In genomic region chr13:47499358-47500150, GRCh38 we compare ENCODE assay signal across 15 cellular contexts.
DNase-seq lines count a peak whose midpoint lies in the region; FAIRE-seq and TF ChIP-seq lines count a peak whose summit lies in the region.
"Had no signal": no experiment of that assay in that cellular context is flagged by ENCODE, and none has a peak within 500 bp of the region (broad histone marks: within the 10 kb centered on the region; RNA-seq: fewer than 3 reads in every experiment).

No MANE protein-coding gene starts in this region.

- H3K4me3 ChIP-seq in fibroblast of villous mesenchyme (ENCODE audit: low read depth, low read length) = no peak overlapping the region
- no peak overlapping the region for H3K4me3 ChIP-seq in H7 (ENCODE audit: insufficient read depth, low read depth, low read length)
- H3K4me3 ChIP-seq: right lobe of liver had no signal

- TF ChIP-seq CTCF in HFFc6 (IDR thresholded peaks at IDR 0.05) (no peak), fibroblast of villous mesenchyme (IDR thresholded peaks at IDR 0.05; ENCODE audit: insufficient read depth, low read depth, low read length) (no peak)

- no peaks in the 10 kb centered on the region for H3K36me3 ChIP-seq in H7 (replicated peaks; ENCODE audit: control insufficient read depth, insufficient read depth, low read length)
- H3K36me3 ChIP-seq: right lobe of liver had no signal

- peak overlapping the region; percentile 68 for H3K4me3 Mint-ChIP-seq in HFFc6
- H3K4me3 Mint-ChIP-seq in activated naive CD8-positive, alpha-beta T cell treated with anti-CD3 and anti-CD28 coated beads for 36 hours = no peak overlapping the region
- H3K4me3 Mint-ChIP-seq: activated CD4-positive, alpha-beta T cell treated with anti-CD3 and anti-CD28 coated beads, Interleukin-2, amount 10 ng/mL, durations not matched to agents 24 days and 14 days had no signal

- peak overlapping the region; percentile 84 for H3K27ac Mint-ChIP-seq in HFFc6
- H3K27ac Mint-ChIP-seq in activated naive CD8-positive, alpha-beta T cell treated with anti-CD3 and anti-CD28 coated beads for 36 hours = no peak overlapping the region
- H3K27ac Mint-ChIP-seq: activated CD4-positive, alpha-beta T cell treated with anti-CD3 and anti-CD28 coated beads, Interleukin-2, amount 10 ng/mL, durations not matched to agents 24 days and 14 days had no signal

- peaks cover 1% of the 10 kb centered on the region; the same call in 1 of the 2 replicates for H3K27me3 Mint-ChIP-seq in HFFc6 (ENCODE audit: insufficient read depth)
- peaks cover 4% of the 10 kb centered on the region for H3K27me3 Mint-ChIP-seq in activated naive CD8-positive, alpha-beta T cell treated with anti-CD3 and anti-CD28 coated beads for 36 hours
- H3K27me3 Mint-ChIP-seq: activated CD4-positive, alpha-beta T cell treated with anti-CD3 and anti-CD28 coated beads, Interleukin-2, amount 10 ng/mL, durations not matched to agents 24 days and 14 days had no signal

- no peak for FAIRE-seq in urothelium cell line (lab: Jason Lieb, UNC)
- FAIRE-seq: H1, HepG2 had no signal

- H3K4me1 Mint-ChIP-seq in HFFc6 (ENCODE audit: low read depth) = peaks cover 47% of the 10 kb centered on the region
- no peaks in the 10 kb centered on the region for H3K4me1 Mint-ChIP-seq in activated naive CD8-positive, alpha-beta T cell treated with anti-CD3 and anti-CD28 coated beads for 36 hours
- H3K4me1 Mint-ChIP-seq: activated CD4-positive, alpha-beta T cell treated with anti-CD3 and anti-CD28 coated beads, Interleukin-2, amount 10 ng/mL, durations not matched to agents 24 days and 14 days had no signal

- no peaks in the 10 kb centered on the region for H3K9me3 Mint-ChIP-seq in HFFc6
- H3K9me3 Mint-ChIP-seq in activated naive CD8-positive, alpha-beta T cell treated with anti-CD3 and anti-CD28 coated beads for 36 hours = no peaks in the 10 kb centered on the region
- H3K9me3 Mint-ChIP-seq: activated CD4-positive, alpha-beta T cell treated with anti-CD3 and anti-CD28 coated beads, Interleukin-2, amount 10 ng/mL, durations not matched to agents 24 days and 14 days had no signal

- H3K27me3 ChIP-seq in H7 (ENCODE audit: control insufficient read depth, insufficient read depth, low read length) = no peaks in the 10 kb centered on the region
- H3K27me3 ChIP-seq: right lobe of liver had no signal

- no peaks in the 10 kb centered on the region for H3K36me3 Mint-ChIP-seq in HFFc6 (ENCODE audit: low read depth)
- no peaks in the 10 kb centered on the region for H3K36me3 Mint-ChIP-seq in activated naive CD8-positive, alpha-beta T cell treated with anti-CD3 and anti-CD28 coated beads for 36 hours

- DNase-seq in HFFc6 (peak; percentile 86), SKM-1 treated with dmso at 0.1 percent for 144 hours (lab: John Stamatoyannopoulos, UW; ENCODE audit: unreplicated experiment) (peak; percentile 21), fibroblast of villous mesenchyme (ENCODE audit: low read depth) (peak; percentile 88), urothelium cell line (ENCODE audit: low spot score) (peak; percentile 20), H7 (no peak)
- DNase-seq in stimulated activated CD4-positive, alpha-beta T cell treated with anti-CD3 and anti-CD28 coated beads, Interleukin-4, amount 100 ng/mL, for 24 hours = no peak
- no peak for DNase-seq in activated naive CD8-positive, alpha-beta T cell treated with anti-CD3 and anti-CD28 coated beads for 36 hours
- DNase-seq: activated CD4-positive, alpha-beta T cell treated with anti-CD3 and anti-CD28 coated beads, Interleukin-2, amount 10 ng/mL, durations not matched to agents 24 days and 14 days; cerebellar nuclear complex; islet precursor cell; NK-92 treated with Interleukin-12 subunit alpha and Interleukin-12 subunit beta, amount 100 ng/mL, for 24 hours; right lobe of liver; stimulated activated naive CD8-positive, alpha-beta T cell treated with anti-CD3 and anti-CD28 coated beads, Interleukin-15, Interleukin-2, amounts not matched to agents 100 U/mL and 50 U/mL, for 24 hours had no signal

Comparison
In these comparisons a context has a peak if more than half of its experiments do, and no peak if none do; other contexts are left out.
1. DNase-seq: peak in HFFc6 (single experiment), SKM-1 treated with dmso at 0.1 percent for 144 hours (single experiment), fibroblast of villous mesenchyme (single experiment) and urothelium cell line (single experiment); none in H7 (single experiment), stimulated activated CD4-positive, alpha-beta T cell treated with anti-CD3 and anti-CD28 coated beads, Interleukin-4, amount 100 ng/mL, for 24 hours (single experiment) and activated naive CD8-positive, alpha-beta T cell treated with anti-CD3 and anti-CD28 coated beads for 36 hours (single experiment).